24 cellular contexts compared by ENCODE assay signal in genomic region chr4:87076690-87077358, GRCh38.
DNase-seq lines count a peak whose midpoint lies in the region; ATAC-seq and TF ChIP-seq lines count a peak whose summit lies in the region.
"Had no signal": no experiment of that assay in that cellular context is flagged by ENCODE, and none has a peak within 500 bp of the region (broad histone marks: within the 10 kb centered on the region; RNA-seq: fewer than 3 reads in every experiment).

No MANE protein-coding gene starts in this region.

- H3K27me3 Mint-ChIP-seq in osteocyte (ENCODE audit: unreplicated experiment), result no peaks in the 10 kb centered on the region
- H3K27me3 Mint-ChIP-seq: B cell; memory B cell; stimulated activated naive CD8-positive, alpha-beta T cell treated with anti-CD3 and anti-CD28 coated beads, Interleukin-15, amount 100 ng/mL, for 72 hours had no signal

- peaks cover under 1% of the 10 kb centered on the region for H3K36me3 Mint-ChIP-seq in osteocyte (ENCODE audit: unreplicated experiment)
- H3K36me3 Mint-ChIP-seq: natural killer cell had no signal

- no peak for TF ChIP-seq POLR2A in heart left ventricle (IDR thresholded peaks at IDR 0.05)
- no peak for TF ChIP-seq POLR2A in uterus (IDR thresholded peaks at IDR 0.05)

- H3K36me3 ChIP-seq in left ventricle myocardium inferior (no peaks in the 10 kb centered on the region), heart left ventricle (no peaks in the 10 kb centered on the region), uterus (no peaks in the 10 kb centered on the region)
- H3K36me3 ChIP-seq: ascending aorta had no signal

- DNase-seq in left ventricle myocardium inferior, result no peak
- DNase-seq in heart left ventricle, result no peak
- DNase-seq in osteocyte (ENCODE audit: extremely low spot score, unreplicated experiment), result no peak
- DNase-seq in uterus, result no peak
- DNase-seq in DMS114 treated with DMSO at 0.1 percent for 48 hours (lab: John Stamatoyannopoulos, UW; ENCODE audit: unreplicated experiment), result no peak
- no peak for DNase-seq in NCI-H1105 treated with DMSO at 0.1 percent for 48 hours (lab: John Stamatoyannopoulos, UW)
- DNase-seq in DMS 273 (lab: John Stamatoyannopoulos, UW; ENCODE audit: unreplicated experiment), result no peak
- DNase-seq: activated CD4-positive, CD25-positive, alpha-beta regulatory T cell; activated CD8-positive, alpha-beta memory T cell treated with anti-CD3 and anti-CD28 coated beads for 24 hours; activated naive CD4-positive, alpha-beta T cell treated with anti-CD3 and anti-CD28 coated beads, Interleukin-2, amount 50 U/mL, for 16 hours; activated T-cell treated with anti-CD3 and anti-CD28 coated beads, Interleukin-2, amount 50 U/mL, for 4 hours; cerebellar nuclear complex; EL; natural killer cell; NCI-H1105; NCI-H2081 treated with DMSO at 0.1 percent for 48 hours; posterior cingulate gyrus; stimulated activated CD4-positive, alpha-beta T cell treated with anti-CD3 and anti-CD28 coated beads, Interleukin-4, amount 100 ng/mL, for 24 hours; stimulated activated naive CD8-positive, alpha-beta T cell treated with anti-CD3 and anti-CD28 coated beads, Interleukin-15, amount 100 ng/mL, for 72 hours had no signal

- intact Hi-C loops in left ventricle myocardium inferior (cut with micrococcal nuclease), result no loop called here
- intact Hi-C loops in heart left ventricle (cut with DNase I), result loop anchor here in 3 of 10 donors (5.0 kb wide), 2 partner anchors 40 to 70 kb away; no protein-coding TSS in a partner anchor
- intact Hi-C loops in uterus (cut with DNase I; ENCODE audit: low total_unique reads), result no loop called here

- no peaks in the 10 kb centered on the region for H3K9me3 Mint-ChIP-seq in osteocyte (ENCODE audit: unreplicated experiment)
- H3K9me3 Mint-ChIP-seq: activated T-cell treated with anti-CD3 and anti-CD28 coated beads, Interleukin-2, amount 50 U/mL, for 4 hours; memory B cell; natural killer cell; stimulated activated naive CD8-positive, alpha-beta T cell treated with anti-CD3 and anti-CD28 coated beads, Interleukin-15, amount 100 ng/mL, for 72 hours had no signal

- H3K27me3 ChIP-seq in left ventricle myocardium inferior (ENCODE audit: low read depth) (no peaks in the 10 kb centered on the region), heart left ventricle (no peaks in the 10 kb centered on the region), uterus (no peaks in the 10 kb centered on the region)
- H3K27me3 ChIP-seq: ascending aorta, hepatocyte had no signal

- 76 to 83% (median 83%) methylated on average over 6 of the region's 6 CpGs for WGBS in heart left ventricle, 4 donors

- peak overlapping the region; percentile 24 for H3K27ac Mint-ChIP-seq in osteocyte (ENCODE audit: unreplicated experiment)
- H3K27ac Mint-ChIP-seq: B cell; memory B cell; natural killer cell; stimulated activated naive CD8-positive, alpha-beta T cell treated with anti-CD3 and anti-CD28 coated beads, Interleukin-15, amount 100 ng/mL, for 72 hours had no signal

- peaks cover 56% of the 10 kb centered on the region for H3K4me1 Mint-ChIP-seq in osteocyte (ENCODE audit: unreplicated experiment)

- H3K4me3 ChIP-seq in left ventricle myocardium inferior (no peak overlapping the region), heart left ventricle (no peak overlapping the region), uterus (no peak overlapping the region)
- H3K4me3 ChIP-seq: ascending aorta, hepatocyte had no signal

- H3K9me3 ChIP-seq in left ventricle myocardium inferior (replicated peaks) (no peaks in the 10 kb centered on the region), heart left ventricle (no peaks in the 10 kb centered on the region), uterus (no peaks in the 10 kb centered on the region)
- H3K9me3 ChIP-seq: ascending aorta had no signal

- H3K27ac ChIP-seq in left ventricle myocardium inferior (replicated peaks), result peak overlapping the region; percentile 25
- peak overlapping the region in 3 of 12 donors; percentile 20 to 81 (median 79) for H3K27ac ChIP-seq in heart left ventricle
- peak overlapping the region; percentile 23 to 49 for H3K27ac ChIP-seq in uterus
- H3K27ac ChIP-seq: hepatocyte had no signal

- ATAC-seq in heart left ventricle (no peak), esophagus mucosa (peak; percentile 22)
- ATAC-seq: activated T-cell treated with anti-CD3 and anti-CD28 coated beads, Interleukin-2, amount 50 U/mL, for 4 hours; natural killer cell; stimulated activated naive CD8-positive, alpha-beta T cell treated with anti-CD3 and anti-CD28 coated beads, Interleukin-15, amount 100 ng/mL, for 72 hours had no signal

- H3K4me1 ChIP-seq in left ventricle myocardium inferior, result peaks cover 97% of the 10 kb centered on the region
- H3K4me1 ChIP-seq in heart left ventricle, result peaks cover 13 to 96% (median 76%) of the 10 kb centered on the region in 12 donors
- peaks cover 0 to 24% of the 10 kb centered on the region in 2 donors for H3K4me1 ChIP-seq in uterus

- no peak overlapping the region for H3K4me3 Mint-ChIP-seq in osteocyte (ENCODE audit: unreplicated experiment)
- H3K4me3 Mint-ChIP-seq: activated T-cell treated with anti-CD3 and anti-CD28 coated beads, Interleukin-2, amount 50 U/mL, for 4 hours; B cell; memory B cell; natural killer cell; stimulated activated naive CD8-positive, alpha-beta T cell treated with anti-CD3 and anti-CD28 coated beads, Interleukin-15, amount 100 ng/mL, for 72 hours had no signal

- TF ChIP-seq CTCF in left ventricle myocardium inferior (IDR thresholded peaks at IDR 0.05; ENCODE audit: borderline replicate concordance) (no peak), heart left ventricle (IDR thresholded peaks at IDR 0.05) (no peak), osteocyte (IDR thresholded peaks at IDR 0.05) (no peak), uterus (IDR thresholded peaks at IDR 0.05) (no peak)
